ENCODE assay signal across 20 cellular contexts in genomic region chr20:16599257-16599656, GRCh38. TPM values are rescaled to one million over a fixed set of nuclear protein-coding genes. Genes with fewer than 3 reads are reported as not detected.
DNase-seq lines count a peak whose midpoint lies in the region; ATAC-seq lines count a peak whose summit lies in the region.
"Had no signal": no experiment of that assay in that cellular context is flagged by ENCODE, and none has a peak within 500 bp of the region (broad histone marks: within the 10 kb centered on the region; RNA-seq: fewer than 3 reads in every experiment).

No MANE protein-coding gene starts in this region.

- ATAC-seq in GM19467 (IDR thresholded peaks at IDR 0.05; ENCODE audit: unreplicated experiment) = no peak

- H3K4me3 Mint-ChIP-seq in activated T-cell treated with anti-CD3 and anti-CD28 coated beads, Interleukin-2, amount 50 U/mL, for 24 hours = no peak overlapping the region
- H3K4me3 Mint-ChIP-seq: CD4-positive, alpha-beta T cell; H9; HFFc6 had no signal

- DNase-seq in activated T-cell treated with anti-CD3 and anti-CD28 coated beads for 48 hours (ENCODE audit: low read depth) = peak; percentile 7
- DNase-seq in activated T-cell treated with anti-CD3 and anti-CD28 coated beads, Interleukin-2, amount 50 U/mL, for 24 hours = no peak
- DNase-seq in stimulated activated CD4-positive, alpha-beta T cell treated with anti-CD3 and anti-CD28 coated beads, Interleukin-1b, Interleukin-23, amount 100 ng/mL, for 48 hours = peak; percentile 33
- no peak for DNase-seq in stimulated activated CD4-positive, alpha-beta T cell treated with anti-CD3 and anti-CD28 coated beads, Interleukin-12 subunit alpha, Interleukin-12 subunit beta, amount 100 ng/mL, for 4 hours
- peak; percentile 14 for DNase-seq in ecto neural progenitor cell (ENCODE audit: low spot score)
- no peak for DNase-seq in ureter (ENCODE audit: low spot score)
- DNase-seq: CD4-positive, alpha-beta T cell; COR-L47; DMS79 treated with DMSO at 0.1 percent for 48 hours; GM23248; H9; HFFc6; Kasumi-1; NCI-H1694; NCI-H2081; NCI-H2227 treated with DMSO at 0.1 percent for 48 hours; NCI-H510A; NCI-H748 treated with DMSO at 0.1 percent for 48 hours; SHP77 treated with DMSO at 0.1 percent for 48 hours had no signal

- H3K36me3 Mint-ChIP-seq in activated T-cell treated with anti-CD3 and anti-CD28 coated beads, Interleukin-2, amount 50 U/mL, for 24 hours (ENCODE audit: low read depth) = no peaks in the 10 kb centered on the region

- peaks cover 19% of the 10 kb centered on the region for H3K27me3 Mint-ChIP-seq in activated T-cell treated with anti-CD3 and anti-CD28 coated beads, Interleukin-2, amount 50 U/mL, for 24 hours

- peaks cover 6% of the 10 kb centered on the region for H3K4me1 Mint-ChIP-seq in activated T-cell treated with anti-CD3 and anti-CD28 coated beads, Interleukin-2, amount 50 U/mL, for 24 hours (ENCODE audit: low read depth)
- H3K4me1 Mint-ChIP-seq: H9 had no signal

- H3K27ac Mint-ChIP-seq in activated T-cell treated with anti-CD3 and anti-CD28 coated beads, Interleukin-2, amount 50 U/mL, for 24 hours = no peak overlapping the region
- H3K27ac Mint-ChIP-seq: CD4-positive, alpha-beta T cell; H9; HFFc6 had no signal

- no peaks in the 10 kb centered on the region for H3K9me3 Mint-ChIP-seq in activated T-cell treated with anti-CD3 and anti-CD28 coated beads, Interleukin-2, amount 50 U/mL, for 24 hours
- H3K9me3 Mint-ChIP-seq: CD4-positive, alpha-beta T cell; H9 had no signal

RNA-seq across cellular contexts. Expression of gene KIF16B, which starts 26.0 kb away (rescaled TPM):
- 30.4 TPM for total RNA-seq in ureter

Comparison
In these comparisons a context has a peak if more than half of its experiments do, and no peak if none do; other contexts are left out.
1. DNase-seq: peak in activated T-cell treated with anti-CD3 and anti-CD28 coated beads for 48 hours (single experiment), stimulated activated CD4-positive, alpha-beta T cell treated with anti-CD3 and anti-CD28 coated beads, Interleukin-1b, Interleukin-23, amount 100 ng/mL, for 48 hours (single experiment) and ecto neural progenitor cell (single experiment); none in activated T-cell treated with anti-CD3 and anti-CD28 coated beads, Interleukin-2, amount 50 U/mL, for 24 hours (single experiment), stimulated activated CD4-positive, alpha-beta T cell treated with anti-CD3 and anti-CD28 coated beads, Interleukin-12 subunit alpha, Interleukin-12 subunit beta, amount 100 ng/mL, for 4 hours (single experiment) and ureter (single experiment).